9 cellular contexts compared by ENCODE assay signal in genomic region chr20:31543966-31544598, GRCh38. TPM values are rescaled to one million over a fixed set of nuclear protein-coding genes. Genes with fewer than 3 reads are reported as not detected.
A peak's percentile ranks its signal among the peaks of the same experiment; 100 is the strongest.
DNase-seq lines count a peak whose midpoint lies in the region; ATAC-seq and TF ChIP-seq lines count a peak whose summit lies in the region.
"Had no signal": no experiment of that assay in that cellular context is flagged by ENCODE, and none has a peak within 500 bp of the region (broad histone marks: within the 10 kb centered on the region; RNA-seq: fewer than 3 reads in every experiment).

No MANE protein-coding gene starts in this region.

- intact Hi-C loops in activated naive CD4-positive, alpha-beta T cell treated with anti-CD3 and anti-CD28 coated beads for 36 hours (cut with micrococcal nuclease): no loop called here
- intact Hi-C loops in adrenal gland (cut with DNase I): no loop called here

- peaks cover 38% of the 10 kb centered on the region for H3K36me3 Mint-ChIP-seq in activated naive CD4-positive, alpha-beta T cell treated with anti-CD3 and anti-CD28 coated beads for 36 hours (ENCODE audit: low read depth)
- H3K36me3 Mint-ChIP-seq in type B pancreatic cell: peaks cover 27% of the 10 kb centered on the region

- CTCF ChIA-PET in activated naive CD4-positive, alpha-beta T cell treated with anti-CD3 and anti-CD28 coated beads for 36 hours (lab: Charles Lee): interaction anchor here (2.0 kb wide), 1 partner anchor 69 kb away, joined by 8 read pairs; no protein-coding TSS in a partner anchor

- H3K4me1 ChIP-seq in adrenal gland (replicated peaks in 1 of 2) (peaks cover 12 to 23% of the 10 kb centered on the region in 2 donors), Peyer's patch (peaks cover 0 to 9% (median 0%) of the 10 kb centered on the region in 4 donors)

- no peaks in the 10 kb centered on the region for H3K9me3 Mint-ChIP-seq in activated naive CD4-positive, alpha-beta T cell treated with anti-CD3 and anti-CD28 coated beads for 36 hours
- no peaks in the 10 kb centered on the region for H3K9me3 Mint-ChIP-seq in type B pancreatic cell

- TF ChIP-seq POLR2A in adrenal gland (IDR thresholded peaks at IDR 0.05) (peak in 1 of 2 donors; percentile 37), Peyer's patch (IDR thresholded peaks at IDR 0.05) (no peak)

- WGBS in adrenal gland, 4 donors: 10 to 33% (median 22%) methylated on average over 1 of the region's 1 CpG

- H3K27ac Mint-ChIP-seq in activated naive CD4-positive, alpha-beta T cell treated with anti-CD3 and anti-CD28 coated beads for 36 hours: peak overlapping the region; percentile 46
- H3K27ac Mint-ChIP-seq in type B pancreatic cell: peak overlapping the region; percentile 71

- no peaks in the 10 kb centered on the region for H3K9me3 ChIP-seq in adrenal gland (replicated peaks in 1 of 3)
- H3K9me3 ChIP-seq in Peyer's patch: no peaks in the 10 kb centered on the region

- no peak for DNase-seq in activated naive CD4-positive, alpha-beta T cell treated with anti-CD3 and anti-CD28 coated beads for 36 hours
- no peak for DNase-seq in activated naive CD4-positive, alpha-beta T cell treated with Interleukin-2 at 50 U/mL for 16 hours
- DNase-seq in adrenal gland (peak; percentile 48 to 84 (median 71)), hepatic stellate cell (ENCODE audit: low spot score) (peak; percentile 93), type B pancreatic cell (ENCODE audit: extremely low spot score, unreplicated experiment) (no peak), NCI-H2171 treated with DMSO at 0.1 percent for 48 hours (lab: John Stamatoyannopoulos, UW) (no peak), Peyer's patch (no peak)
- DNase-seq: NCI-H446 treated with DMSO at 0.1 percent for 48 hours had no signal

- H3K4me3 ChIP-seq in adrenal gland: no peak overlapping the region
- H3K4me3 ChIP-seq in Peyer's patch: no peak overlapping the region

- H3K4me1 Mint-ChIP-seq in activated naive CD4-positive, alpha-beta T cell treated with anti-CD3 and anti-CD28 coated beads for 36 hours (ENCODE audit: low read depth): peaks cover 18% of the 10 kb centered on the region
- H3K4me1 Mint-ChIP-seq in type B pancreatic cell (ENCODE audit: unreplicated experiment): peaks cover 24% of the 10 kb centered on the region

- H3K27ac ChIP-seq in adrenal gland: peak overlapping the region in 4 of 5 donors; percentile 2 to 87 (median 80)
- H3K27ac ChIP-seq in Peyer's patch: peak overlapping the region in 1 of 4 donors; percentile 12

- TF ChIP-seq CTCF in adrenal gland (IDR thresholded peaks at IDR 0.05) (peak in 1 of 6 experiments; percentile 6), type B pancreatic cell (conservative IDR thresholded peaks at IDR 0.05) (no peak), Peyer's patch (IDR thresholded peaks at IDR 0.05) (no peak)

- H3K27me3 ChIP-seq in adrenal gland: no peaks in the 10 kb centered on the region
- H3K27me3 ChIP-seq in Peyer's patch: no peaks in the 10 kb centered on the region

- H3K36me3 ChIP-seq in adrenal gland (replicated peaks in 1 of 2): peaks cover 0 to 40% of the 10 kb centered on the region in 2 donors
- peaks cover 0 to 50% (median 0%) of the 10 kb centered on the region in 3 donors for H3K36me3 ChIP-seq in Peyer's patch

- H3K27me3 Mint-ChIP-seq in activated naive CD4-positive, alpha-beta T cell treated with anti-CD3 and anti-CD28 coated beads for 36 hours (ENCODE audit: low read depth): no peaks in the 10 kb centered on the region
- no peaks in the 10 kb centered on the region for H3K27me3 Mint-ChIP-seq in type B pancreatic cell

- no peak for ATAC-seq in HG03439 (IDR thresholded peaks at IDR 0.05; ENCODE audit: unreplicated experiment)

- H3K4me3 Mint-ChIP-seq in activated naive CD4-positive, alpha-beta T cell treated with anti-CD3 and anti-CD28 coated beads for 36 hours: no peak overlapping the region
- peak overlapping the region; percentile 13 for H3K4me3 Mint-ChIP-seq in type B pancreatic cell

RNA-seq across cellular contexts. Expression of gene HM13, which starts 29.8 kb away (rescaled TPM):
- 10 to 100 TPM; 67.3 to 69.4 TPM for total RNA-seq in activated naive CD4-positive, alpha-beta T cell treated with anti-CD3 and anti-CD28 coated beads for 36 hours
- total RNA-seq in adrenal gland: 100 to 1,000 TPM in 6 of 8 donors, 10 to 100 TPM in 2; 80.5 to 356 (median 153) TPM
- polyA plus RNA-seq in adrenal gland: 100 to 1,000 TPM; 177 to 241 (median 236) TPM
- total RNA-seq in type B pancreatic cell (ENCODE audit: low replicate concordance): 246 and 281 TPM in 2 replicates
- total RNA-seq in Peyer's patch: 10 to 100 TPM; 38.9 to 97.4 (median 56.3) TPM

Comparison
In these comparisons a context has a peak if more than half of its experiments do, and no peak if none do; other contexts are left out.
1. DNase-seq: peak in adrenal gland (7 of 7) and hepatic stellate cell (single experiment); none in activated naive CD4-positive, alpha-beta T cell treated with anti-CD3 and anti-CD28 coated beads for 36 hours (single experiment), activated naive CD4-positive, alpha-beta T cell treated with Interleukin-2 at 50 U/mL for 16 hours (single experiment), type B pancreatic cell (single experiment), NCI-H2171 treated with DMSO at 0.1 percent for 48 hours (single experiment) and Peyer's patch (0 of 3).